ENCODE assay signal across 1 cellular context in the genomic region with DNA sequence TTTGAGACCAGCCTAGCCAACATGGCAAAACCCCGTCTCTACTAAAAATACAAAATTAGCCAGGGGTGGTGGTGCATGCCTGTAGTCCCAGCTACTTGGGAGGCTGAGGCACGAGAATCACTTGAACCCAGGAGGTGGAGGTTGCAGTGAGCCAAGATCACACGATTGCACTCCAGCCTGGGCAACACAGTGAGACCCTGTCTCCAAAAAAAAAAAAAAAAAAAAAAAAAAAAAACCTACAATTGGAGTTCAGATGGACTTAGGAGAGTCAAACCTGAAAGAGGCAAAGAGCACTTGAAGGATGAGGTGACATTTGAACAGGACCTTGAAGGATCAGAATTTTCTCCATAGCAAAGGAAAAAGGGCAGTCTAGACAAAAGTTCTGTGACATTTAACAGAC.
TF ChIP-seq lines count a peak whose summit lies in the region.

No MANE protein-coding gene starts in this region.

TF ChIP-seq in K562, 482 proteins besides CTCF, POLR2A, EP300 and RAD21:
- peak; percentile 43 for TF ChIP-seq ZNF121 (CRISPR knock-in tag; conservative IDR thresholded peaks at IDR 0.05)
TF ChIP-seq in K562: peak in this region for 1; not testable (repeated sequence) for 481.
